In the genomic region with DNA sequence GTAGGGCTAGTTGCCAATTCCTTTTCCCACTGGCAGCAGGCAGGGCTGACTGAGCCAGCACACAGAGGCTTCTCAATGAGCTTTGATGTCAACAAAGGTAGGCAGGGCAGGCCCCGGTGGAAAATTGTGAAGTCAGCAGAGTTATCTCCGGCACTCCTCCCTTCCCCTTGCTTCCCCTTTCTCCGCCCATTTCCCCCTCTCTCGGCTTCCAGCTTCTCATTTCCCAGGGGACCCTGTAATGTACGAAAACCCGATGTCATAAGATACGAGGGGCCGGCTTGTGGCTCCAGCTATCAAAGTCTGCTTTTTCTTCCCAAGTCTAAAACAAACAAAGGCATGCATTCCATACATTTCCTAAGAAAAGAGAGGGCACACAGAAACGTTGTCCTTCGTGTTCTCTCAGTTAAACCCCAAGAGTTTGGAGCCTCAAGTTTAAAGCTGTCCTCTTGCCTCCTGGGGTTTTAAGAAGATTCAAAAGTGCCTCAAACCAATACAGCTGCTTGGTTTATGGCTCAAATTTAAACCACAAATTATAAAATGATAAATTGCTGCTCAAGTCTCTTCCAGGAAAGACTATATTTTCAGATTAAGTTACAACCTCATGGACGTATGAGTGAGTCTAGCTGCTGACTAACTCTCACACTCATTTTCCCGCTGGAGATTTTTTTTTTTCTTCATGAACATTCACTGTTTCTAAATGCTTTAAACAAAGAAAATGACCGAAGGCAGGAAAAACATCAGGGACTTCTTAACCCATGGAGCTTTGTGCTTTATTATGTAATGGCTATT, we compare ENCODE assay signal across 1 cellular context.
TF ChIP-seq lines count a peak whose summit lies in the region.

No MANE protein-coding gene starts in this region.

TF ChIP-seq in HepG2, 621 proteins besides CTCF, POLR2A, EP300 and RAD21 (continued from another document):
- TF ChIP-seq, protein P1, sequence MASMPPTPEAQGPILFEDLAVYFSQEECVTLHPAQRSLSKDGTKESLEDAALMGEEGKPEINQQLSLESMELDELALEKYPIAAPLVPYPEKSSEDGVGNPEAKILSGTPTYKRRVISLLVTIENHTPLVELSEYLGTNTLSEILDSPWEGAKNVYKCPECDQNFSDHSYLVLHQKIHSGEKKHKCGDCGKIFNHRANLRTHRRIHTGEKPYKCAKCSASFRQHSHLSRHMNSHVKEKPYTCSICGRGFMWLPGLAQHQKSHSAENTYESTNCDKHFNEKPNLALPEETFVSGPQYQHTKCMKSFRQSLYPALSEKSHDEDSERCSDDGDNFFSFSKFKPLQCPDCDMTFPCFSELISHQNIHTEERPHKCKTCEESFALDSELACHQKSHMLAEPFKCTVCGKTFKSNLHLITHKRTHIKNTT (CRISPR knock-in tag; IDR thresholded peaks at IDR 0.05): no peak
- TF ChIP-seq, protein P2, sequence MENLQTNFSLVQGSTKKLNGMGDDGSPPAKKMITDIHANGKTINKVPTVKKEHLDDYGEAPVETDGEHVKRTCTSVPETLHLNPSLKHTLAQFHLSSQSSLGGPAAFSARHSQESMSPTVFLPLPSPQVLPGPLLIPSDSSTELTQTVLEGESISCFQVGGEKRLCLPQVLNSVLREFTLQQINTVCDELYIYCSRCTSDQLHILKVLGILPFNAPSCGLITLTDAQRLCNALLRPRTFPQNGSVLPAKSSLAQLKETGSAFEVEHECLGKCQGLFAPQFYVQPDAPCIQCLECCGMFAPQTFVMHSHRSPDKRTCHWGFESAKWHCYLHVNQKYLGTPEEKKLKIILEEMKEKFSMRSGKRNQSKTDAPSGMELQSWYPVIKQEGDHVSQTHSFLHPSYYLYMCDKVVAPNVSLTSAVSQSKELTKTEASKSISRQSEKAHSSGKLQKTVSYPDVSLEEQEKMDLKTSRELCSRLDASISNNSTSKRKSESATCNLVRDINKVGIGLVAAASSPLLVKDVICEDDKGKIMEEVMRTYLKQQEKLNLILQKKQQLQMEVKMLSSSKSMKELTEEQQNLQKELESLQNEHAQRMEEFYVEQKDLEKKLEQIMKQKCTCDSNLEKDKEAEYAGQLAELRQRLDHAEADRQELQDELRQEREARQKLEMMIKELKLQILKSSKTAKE (CRISPR knock-in tag; IDR thresholded peaks at IDR 0.05; ENCODE audit: borderline replicate concordance): no peak
- TF ChIP-seq, protein P3, sequence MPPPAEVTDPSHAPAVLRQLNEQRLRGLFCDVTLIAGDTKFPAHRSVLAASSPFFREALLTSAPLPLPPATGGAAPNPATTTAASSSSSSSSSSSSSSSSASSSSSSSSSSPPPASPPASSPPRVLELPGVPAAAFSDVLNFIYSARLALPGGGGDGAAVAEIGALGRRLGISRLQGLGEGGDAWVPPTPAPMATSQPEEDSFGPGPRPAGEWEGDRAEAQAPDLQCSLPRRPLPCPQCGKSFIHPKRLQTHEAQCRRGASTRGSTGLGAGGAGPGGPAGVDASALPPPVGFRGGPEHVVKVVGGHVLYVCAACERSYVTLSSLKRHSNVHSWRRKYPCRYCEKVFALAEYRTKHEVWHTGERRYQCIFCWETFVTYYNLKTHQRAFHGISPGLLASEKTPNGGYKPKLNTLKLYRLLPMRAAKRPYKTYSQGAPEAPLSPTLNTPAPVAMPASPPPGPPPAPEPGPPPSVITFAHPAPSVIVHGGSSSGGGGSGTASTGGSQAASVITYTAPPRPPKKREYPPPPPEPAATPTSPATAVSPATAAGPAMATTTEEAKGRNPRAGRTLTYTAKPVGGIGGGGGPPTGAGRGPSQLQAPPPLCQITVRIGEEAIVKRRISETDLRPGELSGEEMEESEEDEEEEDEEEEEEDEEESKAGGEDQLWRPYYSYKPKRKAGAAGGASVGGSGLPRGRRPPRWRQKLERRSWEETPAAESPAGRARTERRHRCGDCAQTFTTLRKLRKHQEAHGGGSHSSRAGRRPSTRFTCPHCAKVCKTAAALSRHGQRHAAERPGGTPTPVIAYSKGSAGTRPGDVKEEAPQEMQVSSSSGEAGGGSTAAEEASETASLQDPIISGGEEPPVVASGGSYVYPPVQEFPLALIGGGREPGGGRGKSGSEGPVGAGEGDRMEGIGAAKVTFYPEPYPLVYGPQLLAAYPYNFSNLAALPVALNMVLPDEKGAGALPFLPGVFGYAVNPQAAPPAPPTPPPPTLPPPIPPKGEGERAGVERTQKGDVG (CRISPR knock-in tag; IDR thresholded peaks at IDR 0.05; ENCODE audit: borderline replicate concordance): 0 out of 2 replicates have a peak, but pooled peaks have one; percentile 65
- TF ChIP-seq ZNF546 (CRISPR knock-in tag; conservative IDR thresholded peaks at IDR 0.05) (0 out of 2 replicates have a peak, but pooled peaks have one; percentile 52), MED13 (CRISPR knock-in tag; IDR thresholded peaks at IDR 0.05) (peak; percentile 95), RARG (CRISPR knock-in tag; IDR thresholded peaks at IDR 0.05; ENCODE audit: low read depth) (0 out of 2 replicates have a peak, but pooled peaks have one; percentile 47), ZNF335 (CRISPR knock-in tag; IDR thresholded peaks at IDR 0.05) (0 out of 2 replicates have a peak, but pooled peaks have one; percentile 69), MYC (CRISPR knock-in tag; IDR thresholded peaks at IDR 0.05; ENCODE audit: borderline replicate concordance) (peak; percentile 36; the same call in 1 of the 2 replicates), ETV6 (CRISPR knock-in tag; conservative IDR thresholded peaks at IDR 0.05) (peak; percentile 82; the same call in 1 of the 2 replicates), ZNF556 (CRISPR knock-in tag; IDR thresholded peaks at IDR 0.05; ENCODE audit: borderline replicate concordance) (peak; percentile 58; the same call in 1 of the 2 replicates), ZSCAN22 (CRISPR knock-in tag; IDR thresholded peaks at IDR 0.05) (no peak; the same call in 1 of the 2 replicates), CHD4 (IDR thresholded peaks at IDR 0.05; ENCODE audit: borderline replicate concordance, low read length) (peak; percentile 51; the same call in 1 of the 2 replicates), BRCA1 (CRISPR knock-in tag; IDR thresholded peaks at IDR 0.05) (no peak), ZNF747 (CRISPR knock-in tag; IDR thresholded peaks at IDR 0.05; ENCODE audit: borderline replicate concordance) (no peak; the same call in 1 of the 2 replicates), PTBP1 (IDR thresholded peaks at IDR 0.05; ENCODE audit: low read depth, low read length, poor library complexity, severe bottlenecking) (no peak), CBFB (CRISPR knock-in tag; IDR thresholded peaks at IDR 0.05) (0 out of 2 replicates have a peak, but pooled peaks have one; percentile 37), SMAD1 (CRISPR knock-in tag; IDR thresholded peaks at IDR 0.05; ENCODE audit: borderline replicate concordance, low read depth) (no peak)
- TF ChIP-seq, protein P4, sequence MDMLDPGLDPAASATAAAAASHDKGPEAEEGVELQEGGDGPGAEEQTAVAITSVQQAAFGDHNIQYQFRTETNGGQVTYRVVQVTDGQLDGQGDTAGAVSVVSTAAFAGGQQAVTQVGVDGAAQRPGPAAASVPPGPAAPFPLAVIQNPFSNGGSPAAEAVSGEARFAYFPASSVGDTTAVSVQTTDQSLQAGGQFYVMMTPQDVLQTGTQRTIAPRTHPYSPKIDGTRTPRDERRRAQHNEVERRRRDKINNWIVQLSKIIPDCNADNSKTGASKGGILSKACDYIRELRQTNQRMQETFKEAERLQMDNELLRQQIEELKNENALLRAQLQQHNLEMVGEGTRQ (IDR thresholded peaks at IDR 0.05; ENCODE audit: low read depth, low read length): no peak
- TF ChIP-seq, protein P4 (CRISPR knock-in tag; IDR thresholded peaks at IDR 0.05; ENCODE audit: borderline replicate concordance): no peak; the same call in 1 of the 2 replicates
- TF ChIP-seq, protein P5, sequence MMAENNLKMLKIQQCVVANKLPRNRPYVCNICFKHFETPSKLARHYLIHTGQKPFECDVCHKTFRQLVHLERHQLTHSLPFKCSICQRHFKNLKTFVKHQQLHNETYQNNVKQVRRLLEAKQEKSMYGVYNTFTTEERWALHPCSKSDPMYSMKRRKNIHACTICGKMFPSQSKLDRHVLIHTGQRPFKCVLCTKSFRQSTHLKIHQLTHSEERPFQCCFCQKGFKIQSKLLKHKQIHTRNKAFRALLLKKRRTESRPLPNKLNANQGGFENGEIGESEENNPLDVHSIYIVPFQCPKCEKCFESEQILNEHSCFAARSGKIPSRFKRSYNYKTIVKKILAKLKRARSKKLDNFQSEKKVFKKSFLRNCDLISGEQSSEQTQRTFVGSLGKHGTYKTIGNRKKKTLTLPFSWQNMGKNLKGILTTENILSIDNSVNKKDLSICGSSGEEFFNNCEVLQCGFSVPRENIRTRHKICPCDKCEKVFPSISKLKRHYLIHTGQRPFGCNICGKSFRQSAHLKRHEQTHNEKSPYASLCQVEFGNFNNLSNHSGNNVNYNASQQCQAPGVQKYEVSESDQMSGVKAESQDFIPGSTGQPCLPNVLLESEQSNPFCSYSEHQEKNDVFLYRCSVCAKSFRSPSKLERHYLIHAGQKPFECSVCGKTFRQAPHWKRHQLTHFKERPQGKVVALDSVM (CRISPR knock-in tag; IDR thresholded peaks at IDR 0.05): no peak
- TF ChIP-seq, protein P6, sequence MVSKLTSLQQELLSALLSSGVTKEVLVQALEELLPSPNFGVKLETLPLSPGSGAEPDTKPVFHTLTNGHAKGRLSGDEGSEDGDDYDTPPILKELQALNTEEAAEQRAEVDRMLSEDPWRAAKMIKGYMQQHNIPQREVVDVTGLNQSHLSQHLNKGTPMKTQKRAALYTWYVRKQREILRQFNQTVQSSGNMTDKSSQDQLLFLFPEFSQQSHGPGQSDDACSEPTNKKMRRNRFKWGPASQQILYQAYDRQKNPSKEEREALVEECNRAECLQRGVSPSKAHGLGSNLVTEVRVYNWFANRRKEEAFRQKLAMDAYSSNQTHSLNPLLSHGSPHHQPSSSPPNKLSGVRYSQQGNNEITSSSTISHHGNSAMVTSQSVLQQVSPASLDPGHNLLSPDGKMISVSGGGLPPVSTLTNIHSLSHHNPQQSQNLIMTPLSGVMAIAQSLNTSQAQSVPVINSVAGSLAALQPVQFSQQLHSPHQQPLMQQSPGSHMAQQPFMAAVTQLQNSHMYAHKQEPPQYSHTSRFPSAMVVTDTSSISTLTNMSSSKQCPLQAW (CRISPR knock-in tag; IDR thresholded peaks at IDR 0.05): peak; percentile 84
